1 cellular context compared by ENCODE assay signal in genomic region chr17:42779942-42780815, GRCh38.
TF ChIP-seq lines count a peak whose summit lies in the region.

Gene WNK4 (plus strand): TSS chr17:42780610. CDS start chr17:42780699, 89 bp downstream.

TF ChIP-seq in HepG2, 621 proteins besides CTCF, POLR2A, EP300 and RAD21 (continued from another document and continues in another):
- no peak for TF ChIP-seq PRDM15 (CRISPR knock-in tag; IDR thresholded peaks at IDR 0.05)
- TF ChIP-seq YEATS4 (CRISPR knock-in tag; IDR thresholded peaks at IDR 0.05; ENCODE audit: borderline replicate concordance), result peak; percentile 55
- TF ChIP-seq NFE2 (CRISPR knock-in tag; IDR thresholded peaks at IDR 0.05), result no peak
- TF ChIP-seq KAT8 (CRISPR knock-in tag; IDR thresholded peaks at IDR 0.05), result peak; percentile 84
- TF ChIP-seq ZBTB7B (CRISPR knock-in tag; IDR thresholded peaks at IDR 0.05), result peak; percentile 88
- peak; percentile 84 for TF ChIP-seq POGK (CRISPR knock-in tag; conservative IDR thresholded peaks at IDR 0.05)
- TF ChIP-seq CENPT (CRISPR knock-in tag; IDR thresholded peaks at IDR 0.05; ENCODE audit: low read depth), result peak; percentile 27; the same call in 1 of the 2 replicates
- TF ChIP-seq KLF16 (CRISPR knock-in tag; IDR thresholded peaks at IDR 0.05), result peak in 1 of 2 experiments; percentile 92; a peak in 2 of 4 replicates
- peak; percentile 44 for TF ChIP-seq ZFY (CRISPR knock-in tag; IDR thresholded peaks at IDR 0.05)
- no peak for TF ChIP-seq DBP (CRISPR knock-in tag; IDR thresholded peaks at IDR 0.05; ENCODE audit: not compliant biosample characterization)
- no peak for TF ChIP-seq POLR2AphosphoS2 (IDR thresholded peaks at IDR 0.05; ENCODE audit: low read depth, low read length)
- TF ChIP-seq ARHGAP35 (CRISPR knock-in tag; IDR thresholded peaks at IDR 0.05; ENCODE audit: borderline replicate concordance), result no peak; the same call in 1 of the 2 replicates
- peak; percentile 87 for TF ChIP-seq SAP130 (CRISPR knock-in tag; IDR thresholded peaks at IDR 0.05; ENCODE audit: low read depth)
- TF ChIP-seq ZMYM4 (CRISPR knock-in tag; IDR thresholded peaks at IDR 0.05), result peak; percentile 61; the same call in 1 of the 2 replicates
- TF ChIP-seq LCORL (IDR thresholded peaks at IDR 0.05), result no peak
- TF ChIP-seq LCORL (CRISPR knock-in tag; IDR thresholded peaks at IDR 0.05), result peak; percentile 96
- 0 out of 2 replicates have a peak, but pooled peaks have one; percentile 11 for TF ChIP-seq TFDP2 (CRISPR knock-in tag; IDR thresholded peaks at IDR 0.05)
- peak; percentile 89 for TF ChIP-seq POLR2AphosphoS5 (IDR thresholded peaks at IDR 0.05; ENCODE audit: low read depth, low read length)
- peak; percentile 83; the same call in 1 of the 2 replicates for TF ChIP-seq HOXA9 (CRISPR knock-in tag; IDR thresholded peaks at IDR 0.05; ENCODE audit: borderline replicate concordance)
- no peak for TF ChIP-seq PRDM4 (CRISPR knock-in tag; IDR thresholded peaks at IDR 0.05; ENCODE audit: borderline replicate concordance)
- peak; percentile 87; the same call in 1 of the 2 replicates for TF ChIP-seq TGIF2 (CRISPR knock-in tag; IDR thresholded peaks at IDR 0.05)
- no peak for TF ChIP-seq ZNF615 (CRISPR knock-in tag; IDR thresholded peaks at IDR 0.05; ENCODE audit: borderline replicate concordance)
- TF ChIP-seq ZNF253 (CRISPR knock-in tag; IDR thresholded peaks at IDR 0.05; ENCODE audit: borderline replicate concordance), result no peak
- peak; percentile 90; the same call in 1 of the 2 replicates for TF ChIP-seq SP140L (CRISPR knock-in tag; IDR thresholded peaks at IDR 0.05; ENCODE audit: borderline replicate concordance)
- peak; percentile 91 for TF ChIP-seq HES4 (CRISPR knock-in tag; IDR thresholded peaks at IDR 0.05; ENCODE audit: borderline replicate concordance)
- TF ChIP-seq ZNF282 (IDR thresholded peaks at IDR 0.05; ENCODE audit: partially characterized antibody), result no peak
- TF ChIP-seq PRMT3 (CRISPR knock-in tag; IDR thresholded peaks at IDR 0.05; ENCODE audit: borderline replicate concordance, low read depth), result no peak
- 0 out of 2 replicates have a peak, but pooled peaks have one; percentile 2 for TF ChIP-seq EED (CRISPR knock-in tag; IDR thresholded peaks at IDR 0.05)
- TF ChIP-seq ZNF574 (CRISPR knock-in tag; IDR thresholded peaks at IDR 0.05), result peak; percentile 85
- TF ChIP-seq BHLHE40 (IDR thresholded peaks at IDR 0.05; ENCODE audit: low read length), result no peak
- no peak for TF ChIP-seq ZNF280B (CRISPR knock-in tag; IDR thresholded peaks at IDR 0.05; ENCODE audit: borderline replicate concordance)
- no peak for TF ChIP-seq BRD4 (CRISPR knock-in tag; IDR thresholded peaks at IDR 0.05)
- peak; percentile 93 for TF ChIP-seq RXRA (CRISPR knock-in tag; IDR thresholded peaks at IDR 0.05)
- peak; percentile 61 for TF ChIP-seq IRF2 (CRISPR knock-in tag; IDR thresholded peaks at IDR 0.05)
- peak; percentile 30 for TF ChIP-seq ZNF891 (CRISPR knock-in tag; IDR thresholded peaks at IDR 0.05)
- no peak for TF ChIP-seq KLF9 (CRISPR knock-in tag; IDR thresholded peaks at IDR 0.05; ENCODE audit: low read depth)
- TF ChIP-seq SSRP1 (CRISPR knock-in tag; IDR thresholded peaks at IDR 0.05), result peak; percentile 99
- TF ChIP-seq ZNF33B (CRISPR knock-in tag; IDR thresholded peaks at IDR 0.05), result no peak
